Comparison of ENCODE assay signal across 1 cellular context in genomic region chr1:169484683-169485426, GRCh38.
TF ChIP-seq lines count a peak whose summit lies in the region.

No MANE protein-coding gene starts in this region.

TF ChIP-seq in HEK293, 187 proteins besides CTCF, POLR2A, EP300 and RAD21 (continued from another document):
- TF ChIP-seq ZNF354C (tag by site-specific recombination; IDR thresholded peaks at IDR 0.05; ENCODE audit: borderline replicate concordance, low read depth): no peak
- peak; percentile 70 for TF ChIP-seq SP7 (tag by site-specific recombination; IDR thresholded peaks at IDR 0.05)
- TF ChIP-seq ZNF600 (tag by site-specific recombination; IDR thresholded peaks at IDR 0.05): no peak
- no peak for TF ChIP-seq ZNF629 (tag by site-specific recombination; IDR thresholded peaks at IDR 0.05)
- TF ChIP-seq ZNF10 (tag by site-specific recombination; IDR thresholded peaks at IDR 0.05): peak; percentile 93
- no peak for TF ChIP-seq ZNF560 (tag by site-specific recombination; IDR thresholded peaks at IDR 0.05; ENCODE audit: borderline replicate concordance)
